Comparison of ENCODE assay signal across 8 cellular contexts in genomic region chr12:71685312-71685906, GRCh38. TPM values are rescaled to one million over a fixed set of nuclear protein-coding genes. Genes with fewer than 3 reads are reported as not detected.
DNase-seq lines count a peak whose midpoint lies in the region; ATAC-seq and TF ChIP-seq lines count a peak whose summit lies in the region.

No MANE protein-coding gene starts in this region.

- peak overlapping the region; percentile 96 for H3K27ac Mint-ChIP-seq in activated naive CD4-positive, alpha-beta T cell treated with anti-CD3 and anti-CD28 coated beads for 36 hours

- in situ Hi-C loops in astrocyte of the spinal cord (cut with HindIII; ENCODE audit: low sequenced_read_pairs): no loop called here

- 20% methylated on average over 19 of the region's 19 CpGs for WGBS in liver
- 31 to 41% methylated on average over 19 of the region's 19 CpGs for WGBS in upper lobe of left lung, 2 donors

- H3K27ac ChIP-seq in liver (ENCODE audit: low read depth in 1 of 2, low read length in 2 of 2): peak overlapping the region; percentile 91 to 92
- H3K27ac ChIP-seq in upper lobe of left lung: peak overlapping the region; percentile 83 to 94 (median 88)

- H3K27me3 ChIP-seq in liver (ENCODE audit: control insufficient read depth in 4 of 4, insufficient read depth in 4 of 4, low read length in 3 of 4): no peaks in the 10 kb centered on the region
- no peaks in the 10 kb centered on the region for H3K27me3 ChIP-seq in upper lobe of left lung

- no peak for DNase-seq in activated naive CD4-positive, alpha-beta T cell treated with anti-CD3 and anti-CD28 coated beads for 36 hours
- no peak for DNase-seq in activated naive CD4-positive, alpha-beta T cell treated with anti-CD3 and anti-CD28 coated beads, Interleukin-2, amount 50 U/mL, for 16 hours
- DNase-seq in astrocyte of the spinal cord (ENCODE audit: low read depth, low spot score) (no peak), upper lobe of left lung (no peak), NCI-H2107 treated with DMSO at 0.1 percent for 48 hours (lab: John Stamatoyannopoulos, UW; ENCODE audit: unreplicated experiment) (no peak), GM10248 (ENCODE audit: extremely low spot score) (no peak)

- CTCF ChIA-PET in activated naive CD4-positive, alpha-beta T cell treated with anti-CD3 and anti-CD28 coated beads for 36 hours (lab: Charles Lee): interaction anchor here (0.6 to 4.6 kb wide), 9 partner anchors 8 to 73 kb away, joined by 3 to 31 read pairs (median 3); partner anchors contain the start of genes THAP2 and ZFC3H1
- CTCF ChIA-PET in GM10248 (lab: Yijun Ruan, JAX): interaction anchor here (1.0 to 4.4 kb wide), 19 partner anchors 8 to 177 kb away, joined by 3 to 31 read pairs (median 7); partner anchors contain the start of genes THAP2 and ZFC3H1

- H3K4me1 ChIP-seq in liver (ENCODE audit: control insufficient read depth in 4 of 4, insufficient read depth in 4 of 4, low read length in 3 of 4) (peaks cover 9 to 18% (median 13%) of the 10 kb centered on the region in 4 donors), upper lobe of left lung (peaks cover 8 to 35% (median 22%) of the 10 kb centered on the region in 4 donors)

- no peak for TF ChIP-seq CTCF in astrocyte of the spinal cord (IDR thresholded peaks at IDR 0.05; ENCODE audit: low read depth, low read length)
- TF ChIP-seq CTCF in liver (IDR thresholded peaks at IDR 0.05; ENCODE audit: low read depth, low read length, missing input control): no peak
- no peak for TF ChIP-seq CTCF in upper lobe of left lung (IDR thresholded peaks at IDR 0.05)
- no peak for TF ChIP-seq CTCF in GM10248 (IDR thresholded peaks at IDR 0.05; ENCODE audit: control extremely low read depth, extremely low read depth, low read depth, missing control alignments)

- H3K27me3 Mint-ChIP-seq in activated naive CD4-positive, alpha-beta T cell treated with anti-CD3 and anti-CD28 coated beads for 36 hours (ENCODE audit: low read depth): no peaks in the 10 kb centered on the region

- H3K36me3 ChIP-seq in liver (ENCODE audit: control insufficient read depth in 4 of 4, insufficient read depth in 3 of 4, low read depth in 1 of 4, low read length in 3 of 4) (no peaks in the 10 kb centered on the region), upper lobe of left lung (no peaks in the 10 kb centered on the region)

- H3K9me3 ChIP-seq in liver (ENCODE audit: control insufficient read depth in 4 of 4, low read length in 3 of 4) (no peaks in the 10 kb centered on the region), upper lobe of left lung (no peaks in the 10 kb centered on the region)

- no peak for ATAC-seq in upper lobe of left lung (ENCODE audit: low FRiP score in 2 of 2)
- ATAC-seq in GM18520 (IDR thresholded peaks at IDR 0.05; ENCODE audit: unreplicated experiment): no peak

- no peaks in the 10 kb centered on the region for H3K36me3 Mint-ChIP-seq in activated naive CD4-positive, alpha-beta T cell treated with anti-CD3 and anti-CD28 coated beads for 36 hours (ENCODE audit: low read depth)

- no peak for TF ChIP-seq EP300 in upper lobe of left lung (IDR thresholded peaks at IDR 0.05)

- no peak for TF ChIP-seq RAD21 in liver (IDR thresholded peaks at IDR 0.05)

- H3K4me3 ChIP-seq in astrocyte of the spinal cord (ENCODE audit: low read depth, low read length) (peak overlapping the region; percentile 75), liver (ENCODE audit: low read depth in 1 of 3, low read length in 3 of 3) (peak overlapping the region; percentile 74 to 94 (median 86)), upper lobe of left lung (peak overlapping the region; percentile 67 to 87 (median 74))

- peak overlapping the region; percentile 98 for H3K4me3 Mint-ChIP-seq in activated naive CD4-positive, alpha-beta T cell treated with anti-CD3 and anti-CD28 coated beads for 36 hours

- peak overlapping the region; percentile 75 to 79 for H3K9ac ChIP-seq in liver (ENCODE audit: low read depth in 1 of 2, low read length in 2 of 2)

- POLR2A ChIA-PET in GM10248 (lab: Yijun Ruan, JAX): interaction anchor here (0.7 to 3.0 kb wide), 2 partner anchors 10 to 22 kb away, joined by 3 to 34 read pairs; partner anchors contain the start of genes THAP2 and ZFC3H1

- H3K9me3 Mint-ChIP-seq in activated naive CD4-positive, alpha-beta T cell treated with anti-CD3 and anti-CD28 coated beads for 36 hours: no peaks in the 10 kb centered on the region

- peaks cover 27% of the 10 kb centered on the region for H3K4me1 Mint-ChIP-seq in activated naive CD4-positive, alpha-beta T cell treated with anti-CD3 and anti-CD28 coated beads for 36 hours (ENCODE audit: low read depth)

- TF ChIP-seq POLR2A in upper lobe of left lung (IDR thresholded peaks at IDR 0.05): no peak

- intact Hi-C loops in activated naive CD4-positive, alpha-beta T cell treated with anti-CD3 and anti-CD28 coated beads for 36 hours (cut with micrococcal nuclease): loop anchor here (5.0 to 10.0 kb wide), 3 partner anchors 248 to 1951 kb away; partner anchors contain the start of genes LGR5, RAB3IP and TPH2

TF ChIP-seq in liver, 16 proteins besides CTCF, POLR2A, EP300 and RAD21:
- TF ChIP-seq, protein P1, sequence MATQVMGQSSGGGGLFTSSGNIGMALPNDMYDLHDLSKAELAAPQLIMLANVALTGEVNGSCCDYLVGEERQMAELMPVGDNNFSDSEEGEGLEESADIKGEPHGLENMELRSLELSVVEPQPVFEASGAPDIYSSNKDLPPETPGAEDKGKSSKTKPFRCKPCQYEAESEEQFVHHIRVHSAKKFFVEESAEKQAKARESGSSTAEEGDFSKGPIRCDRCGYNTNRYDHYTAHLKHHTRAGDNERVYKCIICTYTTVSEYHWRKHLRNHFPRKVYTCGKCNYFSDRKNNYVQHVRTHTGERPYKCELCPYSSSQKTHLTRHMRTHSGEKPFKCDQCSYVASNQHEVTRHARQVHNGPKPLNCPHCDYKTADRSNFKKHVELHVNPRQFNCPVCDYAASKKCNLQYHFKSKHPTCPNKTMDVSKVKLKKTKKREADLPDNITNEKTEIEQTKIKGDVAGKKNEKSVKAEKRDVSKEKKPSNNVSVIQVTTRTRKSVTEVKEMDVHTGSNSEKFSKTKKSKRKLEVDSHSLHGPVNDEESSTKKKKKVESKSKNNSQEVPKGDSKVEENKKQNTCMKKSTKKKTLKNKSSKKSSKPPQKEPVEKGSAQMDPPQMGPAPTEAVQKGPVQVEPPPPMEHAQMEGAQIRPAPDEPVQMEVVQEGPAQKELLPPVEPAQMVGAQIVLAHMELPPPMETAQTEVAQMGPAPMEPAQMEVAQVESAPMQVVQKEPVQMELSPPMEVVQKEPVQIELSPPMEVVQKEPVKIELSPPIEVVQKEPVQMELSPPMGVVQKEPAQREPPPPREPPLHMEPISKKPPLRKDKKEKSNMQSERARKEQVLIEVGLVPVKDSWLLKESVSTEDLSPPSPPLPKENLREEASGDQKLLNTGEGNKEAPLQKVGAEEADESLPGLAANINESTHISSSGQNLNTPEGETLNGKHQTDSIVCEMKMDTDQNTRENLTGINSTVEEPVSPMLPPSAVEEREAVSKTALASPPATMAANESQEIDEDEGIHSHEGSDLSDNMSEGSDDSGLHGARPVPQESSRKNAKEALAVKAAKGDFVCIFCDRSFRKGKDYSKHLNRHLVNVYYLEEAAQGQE (IDR thresholded peaks at IDR 0.05): no peak
- TF ChIP-seq NR2F2 (IDR thresholded peaks at IDR 0.05) (no peak), ZBTB33 (IDR thresholded peaks at IDR 0.05) (no peak), FOXA2 (IDR thresholded peaks at IDR 0.05) (no peak)
- TF ChIP-seq, protein P2, sequence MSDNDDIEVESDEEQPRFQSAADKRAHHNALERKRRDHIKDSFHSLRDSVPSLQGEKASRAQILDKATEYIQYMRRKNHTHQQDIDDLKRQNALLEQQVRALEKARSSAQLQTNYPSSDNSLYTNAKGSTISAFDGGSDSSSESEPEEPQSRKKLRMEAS (IDR thresholded peaks at IDR 0.05): no peak

RNA-seq across cellular contexts. Expression of gene TMEM19, which starts 0.5 kb away (rescaled TPM):
- total RNA-seq in activated naive CD4-positive, alpha-beta T cell treated with anti-CD3 and anti-CD28 coated beads for 36 hours: 10 to 100 TPM; 10.9 to 11.1 TPM
- total RNA-seq in liver (10 to 100 TPM; 12.2 to 30.0 TPM), upper lobe of left lung (10 to 100 TPM in 5 of 6 donors, 1 to 10 TPM in 1; 9.4 to 35.4 (median 20.5) TPM)
- 10 to 100 TPM in 1 of 2 donors, 1 to 10 TPM in 1; 9.5 to 10.7 TPM for polyA plus RNA-seq in liver

RNA-seq across cellular contexts. Expression of gene THAP2, which starts 21.3 kb away (rescaled TPM):
- 1 to 10 TPM; 8.3 to 9.4 TPM for total RNA-seq in activated naive CD4-positive, alpha-beta T cell treated with anti-CD3 and anti-CD28 coated beads for 36 hours
- 1 to 10 TPM; 1.5 TPM for total RNA-seq in liver
- polyA plus RNA-seq in liver: 1 to 10 TPM in 1 of 2 donors, under 1 TPM in 1; 0.82 to 2.5 TPM
- total RNA-seq in upper lobe of left lung: 1 to 10 TPM; 2.1 to 5.0 (median 3.6) TPM

RNA-seq across cellular contexts. Expression of gene ZFC3H1, which starts 21.8 kb away (rescaled TPM):
- total RNA-seq in activated naive CD4-positive, alpha-beta T cell treated with anti-CD3 and anti-CD28 coated beads for 36 hours: 10 to 100 TPM; 56.9 to 62.6 TPM
- 10 to 100 TPM; 10.6 to 32.3 TPM for total RNA-seq in liver
- polyA plus RNA-seq in liver: 1 to 10 TPM; 3.4 to 6.6 TPM
- total RNA-seq in upper lobe of left lung: 100 to 1,000 TPM in 3 of 6 donors, 10 to 100 TPM in 3; 35.9 to 225 (median 74.1) TPM
